Comparison of ENCODE assay signal across 31 cellular contexts in the genomic region with DNA sequence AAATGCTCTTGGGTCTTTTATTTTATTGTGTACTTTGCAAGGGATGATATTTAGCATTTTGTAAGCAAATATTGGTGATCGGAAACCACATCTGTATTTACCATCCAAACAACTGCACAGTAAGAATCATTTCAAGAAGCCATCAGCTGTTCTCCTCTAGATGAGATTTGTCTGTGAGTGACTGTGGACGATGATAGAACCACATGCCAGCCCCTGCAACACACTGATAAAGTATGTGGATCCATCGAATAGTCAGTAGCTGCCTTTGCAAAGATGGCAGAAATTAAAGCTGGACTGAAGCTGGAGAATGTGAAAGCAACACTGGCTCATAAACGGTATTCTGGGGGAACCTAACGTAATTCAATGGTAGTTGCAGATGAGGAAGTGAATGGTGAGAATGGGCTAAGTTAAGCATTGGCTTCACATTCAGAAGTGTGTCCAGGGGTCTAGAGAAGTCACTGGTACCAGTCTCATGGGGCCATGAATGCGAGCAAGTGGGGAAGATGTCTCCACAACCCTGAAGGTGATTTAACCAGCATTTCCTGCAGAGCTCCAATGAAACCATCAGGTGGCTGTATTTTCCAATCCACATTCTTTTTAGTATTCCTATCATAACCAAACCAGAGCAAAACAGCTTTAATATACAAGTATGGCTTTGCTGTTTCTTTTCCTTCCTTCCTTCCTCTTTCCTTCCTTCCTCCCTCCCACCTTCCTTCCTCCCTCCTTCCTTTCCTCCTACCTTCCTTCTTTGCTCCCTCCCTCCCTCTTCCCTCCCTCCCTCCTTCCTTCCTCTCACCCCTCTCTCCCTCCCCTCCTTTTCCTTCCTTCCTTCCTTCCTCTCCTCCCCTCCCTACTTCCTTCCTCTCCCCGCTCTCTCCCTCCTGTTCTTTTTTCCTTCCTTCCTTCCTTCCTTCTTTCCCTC.
DNase-seq lines count a peak whose midpoint lies in the region; ATAC-seq and TF ChIP-seq lines count a peak whose summit lies in the region.
"Had no signal": no experiment of that assay in that cellular context is flagged by ENCODE, and none has a peak within 500 bp of the region (broad histone marks: within the 10 kb centered on the region; RNA-seq: fewer than 3 reads in every experiment).

No MANE protein-coding gene starts in this region.

- H2AFZ ChIP-seq in HCT116 (ENCODE audit: low read depth, low read length, poor library complexity, severe bottlenecking): no peak overlapping the region
- no peak overlapping the region for H2AFZ ChIP-seq in H9 (ENCODE audit: low read length)
- H2AFZ ChIP-seq: GM23248 had no signal

- no peak overlapping the region for H2BK120ac ChIP-seq in H9 (ENCODE audit: low read depth, low read length, poor library complexity, severe bottlenecking)

- H3K27me3 ChIP-seq in A673 (replicated peaks; ENCODE audit: insufficient read depth, low read depth, low read length, poor library complexity) (no peaks in the 10 kb centered on the region), HCT116 (ENCODE audit: insufficient read depth, low read length) (no peaks in the 10 kb centered on the region), liver (ENCODE audit: control insufficient read depth in 4 of 4, insufficient read depth in 4 of 4, low read length in 3 of 4) (no peaks in the 10 kb centered on the region), H9 (ENCODE audit: insufficient read depth, low read length) (no peaks in the 10 kb centered on the region)
- no peaks in the 10 kb centered on the region for H3K27me3 ChIP-seq in naive thymus-derived CD4-positive, alpha-beta T cell (ENCODE audit: control insufficient read depth in 2 of 2, insufficient read depth in 2 of 2, low read length in 2 of 2)
- H3K27me3 ChIP-seq: cardiac muscle cell, colonic mucosa, MG63, neutrophil had no signal

- peak; percentile 36; the same call in 1 of the 2 replicates for TF ChIP-seq RAD21 in HCT116 (IDR thresholded peaks at IDR 0.05; ENCODE audit: low read depth)
- TF ChIP-seq RAD21 in liver (IDR thresholded peaks at IDR 0.05): peak; percentile 63 to 74

- H2BK12ac ChIP-seq in H9 (ENCODE audit: insufficient read length, low read depth, low read length): no peak overlapping the region

- H3K4me3 ChIP-seq in A673 (ENCODE audit: low read depth, low read length, poor library complexity, severe bottlenecking) (no peak overlapping the region), HCT116 (replicated peaks in 1 of 2; ENCODE audit: low read depth in 1 of 2, low read length in 2 of 2) (no peak overlapping the region), liver (ENCODE audit: low read depth in 1 of 3, low read length in 3 of 3) (no peak overlapping the region)
- H3K4me3 ChIP-seq in naive thymus-derived CD4-positive, alpha-beta T cell (ENCODE audit: low read length): no peak overlapping the region
- H3K4me3 ChIP-seq: cardiac muscle cell, colonic mucosa, GM23248, MG63, prostate gland, SJCRH30 had no signal

- no peaks in the 10 kb centered on the region for H3K9me2 ChIP-seq in HCT116 (ENCODE audit: insufficient read depth)

- H2AK5ac ChIP-seq in H9 (ENCODE audit: insufficient read length, low read length): no peak overlapping the region

- H3K36me3 Mint-ChIP-seq in naive thymus-derived CD4-positive, alpha-beta T cell: no peaks in the 10 kb centered on the region
- peaks cover 0 to 5% (median 0%) of the 10 kb centered on the region in 3 experiments; a peak in 2 of 7 replicates for H3K36me3 Mint-ChIP-seq in H9 (ENCODE audit: insufficient read depth in 1 of 3, low read depth in 3 of 3)
- H3K36me3 Mint-ChIP-seq: activated CD8-positive, alpha-beta memory T cell treated with anti-CD3 and anti-CD28 coated beads, Interleukin-2, amount 10 ng/mL, durations not matched to agents 7 days and 5 days; type B pancreatic cell had no signal

- no peak overlapping the region for H3K18ac ChIP-seq in H9 (ENCODE audit: insufficient read length, low read depth, low read length)

- H4K20me1 ChIP-seq in HCT116 (ENCODE audit: insufficient read depth): no peaks in the 10 kb centered on the region
- no peaks in the 10 kb centered on the region for H4K20me1 ChIP-seq in H9 (ENCODE audit: control insufficient read depth, insufficient read depth, insufficient read length)

- no peaks in the 10 kb centered on the region for H3K4me1 Mint-ChIP-seq in naive thymus-derived CD4-positive, alpha-beta T cell
- no peaks in the 10 kb centered on the region for H3K4me1 Mint-ChIP-seq in H9
- H3K4me1 Mint-ChIP-seq: activated CD8-positive, alpha-beta memory T cell treated with anti-CD3 and anti-CD28 coated beads, Interleukin-2, amount 10 ng/mL, durations not matched to agents 7 days and 5 days had no signal

- H3K79me1 ChIP-seq in H9 (ENCODE audit: insufficient read depth, low read depth, low read length, poor library complexity, severe bottlenecking): no peaks in the 10 kb centered on the region

- H3K23me2 ChIP-seq in H9 (ENCODE audit: insufficient read length, low read depth, low read length, poor library complexity, severe bottlenecking): no peaks in the 10 kb centered on the region

- no peak overlapping the region for H3K4me3 Mint-ChIP-seq in naive thymus-derived CD4-positive, alpha-beta T cell
- H3K4me3 Mint-ChIP-seq in H9: no peak overlapping the region
- H3K4me3 Mint-ChIP-seq: activated CD8-positive, alpha-beta memory T cell treated with anti-CD3 and anti-CD28 coated beads, Interleukin-2, amount 10 ng/mL, durations not matched to agents 7 days and 5 days; activated T-cell treated with anti-CD3 and anti-CD28 coated beads, Interleukin-2, amount 50 U/mL, for 4 hours; type B pancreatic cell had no signal

- H4K8ac ChIP-seq in H9 (replicated peaks; ENCODE audit: insufficient read length, low read depth, low read length): no peak overlapping the region

- 89% methylated on average over 7 of the region's 7 CpGs for WGBS in liver
- WGBS in H9 (ENCODE audit: extremely low coverage, insufficient read length, low lambda C conversion rate): no CpG with 5 or more reads among the region's 7 CpGs

- no peak overlapping the region for H3K56ac ChIP-seq in H9 (ENCODE audit: insufficient read length, low read depth, low read length)

- H3K9me3 ChIP-seq in A673 (ENCODE audit: low read depth, low read length, poor library complexity, severe bottlenecking) (peaks cover 4% of the 10 kb centered on the region), HCT116 (ENCODE audit: control insufficient read depth in 1 of 2, insufficient read depth in 1 of 2, low read depth in 1 of 2, low read length in 2 of 2) (no peaks in the 10 kb centered on the region), liver (ENCODE audit: control insufficient read depth in 4 of 4, low read length in 3 of 4) (no peaks in the 10 kb centered on the region), H9 (ENCODE audit: control insufficient read depth, low read depth, low read length) (no peaks in the 10 kb centered on the region)
- H3K9me3 ChIP-seq in naive thymus-derived CD4-positive, alpha-beta T cell (ENCODE audit: control insufficient read depth in 2 of 3, low read length in 3 of 3): no peaks in the 10 kb centered on the region
- H3K9me3 ChIP-seq: colonic mucosa, MG63, neutrophil, prostate gland, SJCRH30 had no signal

- ATAC-seq in HCT116: no peak
- no peak for ATAC-seq in naive thymus-derived CD4-positive, alpha-beta T cell
- ATAC-seq: activated CD8-positive, alpha-beta memory T cell treated with anti-CD3 and anti-CD28 coated beads, Interleukin-2, amount 10 ng/mL, durations not matched to agents 7 days and 5 days; activated T-cell treated with anti-CD3 and anti-CD28 coated beads, Interleukin-2, amount 50 U/mL, for 4 hours had no signal

- TF ChIP-seq CTCF in A673 (conservative IDR thresholded peaks at IDR 0.05; ENCODE audit: low read depth, low read length): 0 out of 2 replicates have a peak, but pooled peaks have one; percentile 10
- TF ChIP-seq CTCF in HCT116 (IDR thresholded peaks at IDR 0.05 in 2 of 3, conservative IDR thresholded peaks at IDR 0.05 in 1 of 3; ENCODE audit: borderline replicate concordance in 1 of 3, insufficient read depth in 1 of 3, low read depth in 2 of 3, low read length in 2 of 3): no peak
- TF ChIP-seq CTCF in liver (IDR thresholded peaks at IDR 0.05; ENCODE audit: low read depth, low read length, missing input control): peak; percentile 25
- TF ChIP-seq CTCF in H9 (conservative IDR thresholded peaks at IDR 0.05): no peak

- no peak overlapping the region for H3K27ac Mint-ChIP-seq in naive thymus-derived CD4-positive, alpha-beta T cell
- H3K27ac Mint-ChIP-seq in H9: no peak overlapping the region
- H3K27ac Mint-ChIP-seq: activated CD8-positive, alpha-beta memory T cell treated with anti-CD3 and anti-CD28 coated beads, Interleukin-2, amount 10 ng/mL, durations not matched to agents 7 days and 5 days; type B pancreatic cell had no signal

- intact Hi-C loops in A673 (cut with micrococcal nuclease; ENCODE audit: unreplicated experiment) (no loop called here), HCT116 (cut with micrococcal nuclease) (no loop called here)
- intact Hi-C loops in naive thymus-derived CD4-positive, alpha-beta T cell (cut with micrococcal nuclease): no loop called here

- H3K27ac ChIP-seq in A673 (ENCODE audit: low read depth, low read length, poor library complexity, severe bottlenecking) (peak overlapping the region; percentile 45), HCT116 (ENCODE audit: low read depth, low read length) (no peak overlapping the region), liver (ENCODE audit: low read depth in 1 of 2, low read length in 2 of 2) (peak overlapping the region in 1 of 2 donors; percentile 7), H9 (ENCODE audit: insufficient read length, low read depth, low read length) (no peak overlapping the region)
- no peak overlapping the region for H3K27ac ChIP-seq in naive thymus-derived CD4-positive, alpha-beta T cell (ENCODE audit: low read depth, low read length)
- H3K27ac ChIP-seq: cardiac muscle cell, colonic mucosa, GM23248, neutrophil, prostate gland, SJCRH30 had no signal

- no peak overlapping the region for H3K23ac ChIP-seq in H9 (ENCODE audit: insufficient read length, low read depth, low read length)

- H3K4me2 ChIP-seq in HCT116 (ENCODE audit: low read length): no peak overlapping the region
- no peak overlapping the region for H3K4me2 ChIP-seq in H9 (ENCODE audit: insufficient read depth, insufficient read length, low read length)

- no peak overlapping the region for H3K14ac ChIP-seq in H9 (ENCODE audit: insufficient read depth, low read length)

- POLR2A ChIA-PET in A673 (lab: Charles Lee; ENCODE audit: low non-redundant PET) (interaction anchor here (0.7 kb wide), 1 partner anchor 35 kb away, joined by 6 read pairs; no protein-coding TSS in a partner anchor), HCT116 (lab: Charles Lee) (interaction anchor here (0.8 to 1.0 kb wide), 2 partner anchors 11 to 122 kb away, joined by 3 read pairs; no protein-coding TSS in a partner anchor)
- POLR2A ChIA-PET in naive thymus-derived CD4-positive, alpha-beta T cell (lab: Charles Lee): no interaction called here

- CTCF ChIA-PET in A673 (lab: Charles Lee) (no interaction called here), HCT116 (lab: Charles Lee) (interaction anchor here (0.8 to 2.2 kb wide), 3 partner anchors 32 to 443 kb away, joined by 3 to 8 read pairs (median 4); no protein-coding TSS in a partner anchor)
- CTCF ChIA-PET in naive thymus-derived CD4-positive, alpha-beta T cell (lab: Charles Lee): interaction anchor here (0.5 kb wide), 1 partner anchor 99 kb away, joined by 7 read pairs; no protein-coding TSS in a partner anchor

- H2BK20ac ChIP-seq in H9 (ENCODE audit: low read depth, low read length, poor library complexity, severe bottlenecking): no peak overlapping the region

- H4K5ac ChIP-seq in H9 (ENCODE audit: insufficient read length, low read depth, low read length): no peak overlapping the region

- peaks cover 30 to 52% (median 35%) of the 10 kb centered on the region in 5 donors for H3K27me3 Mint-ChIP-seq in naive thymus-derived CD4-positive, alpha-beta T cell
- H3K27me3 Mint-ChIP-seq in H9 (ENCODE audit: low read depth): peaks cover 2% of the 10 kb centered on the region; the same call in 1 of the 2 replicates

- H3K36me3 ChIP-seq in A673 (ENCODE audit: insufficient read depth, low read length, poor library complexity, severe bottlenecking) (no peaks in the 10 kb centered on the region), HCT116 (ENCODE audit: control insufficient read depth in 1 of 2, insufficient read depth in 2 of 2, low read length in 2 of 2) (no peaks in the 10 kb centered on the region), liver (ENCODE audit: control insufficient read depth in 4 of 4, insufficient read depth in 3 of 4, low read depth in 1 of 4, low read length in 3 of 4) (no peaks in the 10 kb centered on the region)
- H3K36me3 ChIP-seq in naive thymus-derived CD4-positive, alpha-beta T cell (ENCODE audit: control insufficient read depth in 2 of 3, insufficient read depth in 3 of 3, low read length in 3 of 3): no peaks in the 10 kb centered on the region
- H3K36me3 ChIP-seq: cardiac muscle cell, colonic mucosa, MG63, neutrophil, prostate gland, SJCRH30 had no signal

- no peak for TF ChIP-seq POLR2A in HCT116 (IDR thresholded peaks at IDR 0.05; ENCODE audit: borderline replicate concordance, extremely low read depth, insufficient read depth, insufficient read length)

- H3K4ac ChIP-seq in H9 (ENCODE audit: low read depth, low read length): no peak overlapping the region

- H3K4me1 ChIP-seq in A673 (ENCODE audit: insufficient read depth, low read length, poor library complexity, severe bottlenecking) (no peaks in the 10 kb centered on the region), HCT116 (ENCODE audit: control insufficient read depth in 1 of 2, insufficient read depth in 2 of 2, low read length in 2 of 2) (no peaks in the 10 kb centered on the region; a peak in 1 of 4 replicates), liver (ENCODE audit: control insufficient read depth in 4 of 4, insufficient read depth in 4 of 4, low read length in 3 of 4) (peaks cover 0 to 15% (median 6%) of the 10 kb centered on the region in 4 donors), H9 (ENCODE audit: insufficient read depth, low read length) (no peaks in the 10 kb centered on the region)
- H3K4me1 ChIP-seq in naive thymus-derived CD4-positive, alpha-beta T cell (ENCODE audit: control insufficient read depth in 2 of 2, insufficient read depth in 2 of 2, low read length in 2 of 2): no peaks in the 10 kb centered on the region
- H3K4me1 ChIP-seq: colonic mucosa, prostate gland, SJCRH30 had no signal

- H3K9ac ChIP-seq in HCT116 (ENCODE audit: low read length) (no peak overlapping the region), liver (ENCODE audit: low read depth in 1 of 2, low read length in 2 of 2) (no peak overlapping the region), H9 (ENCODE audit: extremely low read depth, insufficient read length, low read length) (no peak overlapping the region)
- H3K9ac ChIP-seq: GM23248 had no signal

- H3K79me2 ChIP-seq in HCT116 (ENCODE audit: insufficient read depth, low read length) (no peaks in the 10 kb centered on the region), H9 (ENCODE audit: insufficient read depth, low read length) (no peaks in the 10 kb centered on the region)

- H2BK15ac ChIP-seq in H9 (ENCODE audit: low read depth, low read length): no peak overlapping the region

- RAD21 ChIA-PET in HCT116 (lab: Charles Lee; ENCODE audit: low non-redundant PET in 1 of 2, low total read pairs in 2 of 2, uncharacterized antibody in 2 of 2, unreplicated experiment in 2 of 2): interaction anchor here in 1 of 2 experiments (0.6 kb wide), 1 partner anchor 58 kb away, joined by 4 read pairs; no protein-coding TSS in a partner anchor

- no TSS peak for BruUV-seq in A673 (replicated peaks; lab: Mats Ljungman, UMichigan)
- BruUV-seq in HCT116 (replicated peaks; lab: Mats Ljungman, UMichigan): no TSS peak

- peaks cover 0 to 3% (median 0%) of the 10 kb centered on the region in 11 donors for H3K9me3 Mint-ChIP-seq in naive thymus-derived CD4-positive, alpha-beta T cell
- H3K9me3 Mint-ChIP-seq in H9: peaks cover 0 to 7% of the 10 kb centered on the region in 2 experiments; a peak in 3 of 5 replicates
- H3K9me3 Mint-ChIP-seq: activated T-cell treated with anti-CD3 and anti-CD28 coated beads, Interleukin-2, amount 50 U/mL, for 4 hours had no signal

- H2BK5ac ChIP-seq in H9 (ENCODE audit: insufficient read length, low read length): no peak overlapping the region

- DNase-seq in A673 (ENCODE audit: low spot score): peak; percentile 43
- no peak for DNase-seq in HCT116 (ENCODE audit: low read depth, low spot score)
- peak; percentile 9 for DNase-seq in SW480 (ENCODE audit: low spot score)
- no peak for DNase-seq in naive thymus-derived CD4-positive, alpha-beta T cell
- DNase-seq in H9: no peak
- no peak for DNase-seq in NAMALWA (ENCODE audit: low spot score)
- DNase-seq in DMS153 (lab: John Stamatoyannopoulos, UW): no peak
- DNase-seq: activated CD4-positive, alpha-beta T cell treated with anti-CD3 and anti-CD28 coated beads, Interleukin-2, amount 50 U/mL, for 1 hour; activated CD4-positive, CD25-positive, alpha-beta regulatory T cell; activated CD8-positive, alpha-beta memory T cell treated with anti-CD3 and anti-CD28 coated beads, Interleukin-2, amount 10 ng/mL, durations not matched to agents 7 days and 5 days; activated gamma-delta T cell; activated T-cell treated with anti-CD3 and anti-CD28 coated beads, Interleukin-2, amount 50 U/mL, for 4 hours; C1 segment of cervical spinal cord; colonic mucosa; COR-L47; effector CD4-positive, alpha-beta T cell; GM23248; KG1; MG63; NCI-H1417; NCI-H524 treated with DMSO at 0.1 percent for 48 hours; NK-92 treated with Interleukin-12 subunit alpha and Interleukin-12 subunit beta, amount 100 ng/mL, for 24 hours; SJCRH30; stimulated activated CD4-positive, alpha-beta T cell treated with anti-CD3 and anti-CD28 coated beads, Interleukin-15, amount 100 ng/mL, for 24 hours; stimulated activated CD4-positive, alpha-beta T cell treated with anti-CD3 and anti-CD28 coated beads, Interleukin-4, amount 100 ng/mL, for 4 hours; substantia nigra had no signal

- no peak overlapping the region for H3T11ph ChIP-seq in H9 (ENCODE audit: low read length)

- H4K91ac ChIP-seq in H9 (ENCODE audit: insufficient read length, low read depth, low read length): no peak overlapping the region

Comparison
In these comparisons a context has a peak if more than half of its experiments do, and no peak if none do; other contexts are left out.
1. DNase-seq: peak in A673 (single experiment) and SW480 (single experiment); none in HCT116 (single experiment), naive thymus-derived CD4-positive, alpha-beta T cell (0 of 9), H9 (single experiment), NAMALWA (single experiment) and DMS153 (single experiment).
2. CTCF ChIP-seq: peak in A673 (single experiment) and liver (single experiment); none in HCT116 (0 of 3) and H9 (single experiment).